ENCODE assay signal across 9 cellular contexts in the genomic region with DNA sequence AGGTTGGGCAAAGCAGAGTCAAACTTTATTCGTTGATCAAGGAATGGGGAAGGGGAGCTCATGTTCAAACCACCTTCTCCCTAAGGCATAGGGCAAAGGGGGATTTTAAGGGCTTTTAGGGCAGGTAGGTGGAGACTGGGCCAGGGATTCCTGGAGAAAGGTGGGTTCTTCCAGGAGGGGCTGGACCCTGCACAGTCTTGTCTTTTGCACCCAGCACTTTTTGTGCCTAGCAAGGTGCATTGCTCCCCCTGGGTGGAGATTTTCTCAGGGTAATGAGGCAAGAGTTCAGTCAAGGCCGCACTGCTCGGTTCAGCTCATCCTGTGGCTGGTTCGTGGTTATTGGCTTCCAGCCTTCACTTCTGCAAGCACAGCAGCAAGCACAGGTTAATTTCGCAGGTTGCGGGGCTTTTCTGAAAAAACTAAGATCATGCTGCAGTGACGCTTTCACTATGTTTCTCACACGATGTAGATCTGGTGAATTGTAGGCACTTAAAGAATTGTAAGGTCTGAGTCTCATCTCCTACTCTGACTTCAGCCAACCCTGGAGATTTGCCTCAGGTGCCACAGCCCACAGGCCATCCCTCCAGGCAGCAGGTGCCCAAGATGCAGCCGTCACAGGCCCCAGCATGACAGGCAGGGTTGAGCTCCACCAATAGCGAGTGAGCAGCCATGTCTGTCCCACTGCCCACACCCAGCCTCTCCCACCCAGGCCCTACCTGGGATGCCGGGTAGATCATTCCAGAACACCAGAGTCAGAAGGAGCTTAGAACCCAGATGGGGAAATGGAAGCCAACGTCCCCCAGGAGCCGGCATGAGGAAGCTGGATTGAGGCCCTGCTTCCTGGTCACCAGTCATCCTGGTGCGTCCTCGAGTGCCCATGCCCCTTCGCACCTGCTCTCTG. TPM values are rescaled to one million over a fixed set of nuclear protein-coding genes. Genes with fewer than 3 reads are reported as not detected.
DNase-seq lines count a peak whose midpoint lies in the region; ATAC-seq lines count a peak whose summit lies in the region.
"Had no signal": no experiment of that assay in that cellular context is flagged by ENCODE, and none has a peak within 500 bp of the region (broad histone marks: within the 10 kb centered on the region; RNA-seq: fewer than 3 reads in every experiment).

No MANE protein-coding gene starts in this region.

- ATAC-seq in left lobe of liver, result no peak

- DNase-seq in stimulated activated CD4-positive, alpha-beta T cell treated with anti-CD3 and anti-CD28 coated beads, Interleukin-15, amount 100 ng/mL, for 24 hours, result peak; percentile 64
- no peak for DNase-seq in stimulated activated CD4-positive, alpha-beta T cell treated with anti-CD3 and anti-CD28 coated beads, Interleukin-2, amount 100 ng/mL, for 48 hours
- DNase-seq in activated CD8-positive, alpha-beta memory T cell treated with anti-CD3 and anti-CD28 coated beads, Interleukin-2, amount 50 U/mL, for 48 hours, result peak; percentile 73
- DNase-seq in left lobe of liver (ENCODE audit: low spot score), result peak; percentile 34
- DNase-seq in NCI-H1930 (lab: John Stamatoyannopoulos, UW), result no peak
- DNase-seq in glomerular visceral epithelial cell (ENCODE audit: extremely low spot score), result no peak
- no peak for DNase-seq in medulla oblongata (ENCODE audit: extremely low spot score)
- no peak for DNase-seq in nucleus accumbens (lab: John Stamatoyannopoulos, UW)
- DNase-seq: thyroid gland had no signal

RNA-seq across cellular contexts. Expression of gene SUN5, which starts 37.1 kb away (rescaled TPM):
- total RNA-seq in left lobe of liver, result not detected
- total RNA-seq: thyroid gland had no signal

RNA-seq across cellular contexts. Expression of gene BPIFB2, which starts 40.4 kb away (rescaled TPM):
- 0.18 TPM for total RNA-seq in left lobe of liver
- total RNA-seq: thyroid gland had no signal

Comparison
In these comparisons a context has a peak if more than half of its experiments do, and no peak if none do; other contexts are left out.
1. DNase-seq: peak in stimulated activated CD4-positive, alpha-beta T cell treated with anti-CD3 and anti-CD28 coated beads, Interleukin-15, amount 100 ng/mL, for 24 hours (single experiment), activated CD8-positive, alpha-beta memory T cell treated with anti-CD3 and anti-CD28 coated beads, Interleukin-2, amount 50 U/mL, for 48 hours (single experiment) and left lobe of liver (single experiment); none in stimulated activated CD4-positive, alpha-beta T cell treated with anti-CD3 and anti-CD28 coated beads, Interleukin-2, amount 100 ng/mL, for 48 hours (0 of 2), NCI-H1930 (0 of 2), glomerular visceral epithelial cell (single experiment), medulla oblongata (single experiment) and nucleus accumbens (0 of 56).